Comparison of ENCODE assay signal across 8 cellular contexts in genomic region chr1:230169454-230170152, GRCh38.
DNase-seq lines count a peak whose midpoint lies in the region; ATAC-seq, FAIRE-seq and TF ChIP-seq lines count a peak whose summit lies in the region.

No MANE protein-coding gene starts in this region.

- no peaks in the 10 kb centered on the region for H3K36me3 ChIP-seq in kidney (ENCODE audit: control insufficient read depth in 1 of 2, insufficient read depth in 2 of 2, low read length in 2 of 2)

- TF ChIP-seq CTCF in kidney (IDR thresholded peaks at IDR 0.05; ENCODE audit: borderline replicate concordance, extremely low read depth, insufficient read depth): no peak

- H3K4me3 Mint-ChIP-seq in activated naive CD4-positive, alpha-beta T cell treated with anti-CD3 and anti-CD28 coated beads for 36 hours: no peak overlapping the region
- H3K4me3 Mint-ChIP-seq in T-cell: peak overlapping the region; percentile 48 to 65 (median 61)

- no peaks in the 10 kb centered on the region for H3K9me3 Mint-ChIP-seq in activated naive CD4-positive, alpha-beta T cell treated with anti-CD3 and anti-CD28 coated beads for 36 hours
- no peaks in the 10 kb centered on the region for H3K9me3 Mint-ChIP-seq in T-cell

- intact Hi-C loops in activated naive CD4-positive, alpha-beta T cell treated with anti-CD3 and anti-CD28 coated beads for 36 hours (cut with micrococcal nuclease): loop anchor here (5.0 to 10.0 kb wide), 2 partner anchors 143 to 325 kb away; no protein-coding TSS in a partner anchor
- intact Hi-C loops in kidney (cut with DNase I): no loop called here

- peak overlapping the region; percentile 69 for H3K27ac Mint-ChIP-seq in activated naive CD4-positive, alpha-beta T cell treated with anti-CD3 and anti-CD28 coated beads for 36 hours
- peak overlapping the region; percentile 5 to 19 for H3K27ac Mint-ChIP-seq in T-cell

- H3K4me1 Mint-ChIP-seq in activated naive CD4-positive, alpha-beta T cell treated with anti-CD3 and anti-CD28 coated beads for 36 hours (ENCODE audit: low read depth): peaks cover 65% of the 10 kb centered on the region
- peaks cover 38 to 44% (median 43%) of the 10 kb centered on the region in 3 donors for H3K4me1 Mint-ChIP-seq in T-cell

- no peak for DNase-seq in activated naive CD4-positive, alpha-beta T cell treated with anti-CD3 and anti-CD28 coated beads for 36 hours
- no peak for DNase-seq in activated naive CD4-positive, alpha-beta T cell treated with Interleukin-2 at 50 U/mL for 16 hours
- DNase-seq in T-cell (no peak), kidney (no peak), ureter (ENCODE audit: low spot score) (peak; percentile 22), AG08395 (ENCODE audit: low spot score) (no peak), HCEC 1CT (no peak), NCI-H2171 (lab: John Stamatoyannopoulos, UW) (no peak)

- POLR2A ChIA-PET in T-cell (lab: Charles Lee): no interaction called here

- H3K9ac ChIP-seq in kidney (ENCODE audit: low read length in 2 of 2): peak overlapping the region in 1 of 2 donors; percentile 8

- H3K27ac ChIP-seq in kidney (ENCODE audit: low read depth in 2 of 2, low read length in 2 of 2): peak overlapping the region; percentile 59 to 65

- no peak for FAIRE-seq in kidney (lab: Jason Lieb, UNC)

- H3K4me3 ChIP-seq in kidney (ENCODE audit: low read length in 2 of 2): peak overlapping the region; percentile 18 to 36

- ATAC-seq in T-cell (replicated peaks in 1 of 4): peak in 1 of 4 experiments; percentile 46

- peaks cover 2 to 11% of the 10 kb centered on the region in 2 donors for H3K4me1 ChIP-seq in kidney (ENCODE audit: control insufficient read depth in 1 of 2, insufficient read depth in 1 of 2, low read depth in 1 of 2, low read length in 2 of 2)

- CTCF ChIA-PET in activated naive CD4-positive, alpha-beta T cell treated with anti-CD3 and anti-CD28 coated beads for 36 hours (lab: Charles Lee): no interaction called here
- CTCF ChIA-PET in T-cell (lab: Charles Lee): no interaction called here

- H3K36me3 Mint-ChIP-seq in activated naive CD4-positive, alpha-beta T cell treated with anti-CD3 and anti-CD28 coated beads for 36 hours (ENCODE audit: low read depth): no peaks in the 10 kb centered on the region
- peaks cover 7% of the 10 kb centered on the region for H3K36me3 Mint-ChIP-seq in T-cell

- no peaks in the 10 kb centered on the region for H3K9me3 ChIP-seq in kidney (ENCODE audit: control insufficient read depth in 1 of 2, low read length in 2 of 2)

- H3K27me3 Mint-ChIP-seq in activated naive CD4-positive, alpha-beta T cell treated with anti-CD3 and anti-CD28 coated beads for 36 hours (ENCODE audit: low read depth): no peaks in the 10 kb centered on the region
- no peaks in the 10 kb centered on the region for H3K27me3 Mint-ChIP-seq in T-cell
